In genomic region chr19:16435238-16435911, GRCh38 we compare ENCODE assay signal across 8 cellular contexts. TPM values are rescaled to one million over a fixed set of nuclear protein-coding genes. Genes with fewer than 3 reads are reported as not detected.
A peak's percentile ranks its signal among the peaks of the same experiment; 100 is the strongest.
DNase-seq lines count a peak whose midpoint lies in the region; ATAC-seq, FAIRE-seq and TF ChIP-seq lines count a peak whose summit lies in the region.

No MANE protein-coding gene starts in this region.

- DNase-seq in H4 (ENCODE audit: low spot score) = peak; percentile 76
- peak; percentile 98 for DNase-seq in astrocyte of the cerebellum (ENCODE audit: low read depth)
- no peak for DNase-seq in kidney
- no peak for DNase-seq in smooth muscle cell (lab: John Stamatoyannopoulos, UW; ENCODE audit: unreplicated experiment)
- no peak for DNase-seq in DMS114 treated with DMSO at 0.1 percent for 48 hours (lab: John Stamatoyannopoulos, UW; ENCODE audit: unreplicated experiment)

- H3K27ac ChIP-seq in kidney (ENCODE audit: low read depth in 2 of 2, low read length in 2 of 2) = peak overlapping the region; percentile 11 to 43
- peak overlapping the region; percentile 83 for H3K27ac ChIP-seq in smooth muscle cell (ENCODE audit: low read depth)

- no peaks in the 10 kb centered on the region for H3K9me3 ChIP-seq in kidney (ENCODE audit: control insufficient read depth in 1 of 2, low read length in 2 of 2)
- H3K9me3 ChIP-seq in smooth muscle cell (replicated peaks; ENCODE audit: low read depth) = no peaks in the 10 kb centered on the region

- H3K4me2 ChIP-seq in smooth muscle cell = peak overlapping the region; percentile 57

- peaks cover 19% of the 10 kb centered on the region for H3F3A ChIP-seq in smooth muscle cell (ENCODE audit: low read depth)

- intact Hi-C loops in kidney (cut with DNase I) = no loop called here

- FAIRE-seq in kidney (lab: Jason Lieb, UNC) = no peak

- 38% methylated on average over 11 of the region's 11 CpGs for WGBS in smooth muscle cell (ENCODE audit: low lambda C conversion rate)

- H3K79me2 ChIP-seq in smooth muscle cell (ENCODE audit: low read depth) = no peaks in the 10 kb centered on the region

- H3K4me3 ChIP-seq in astrocyte of the cerebellum (ENCODE audit: low read depth, low read length) (no peak overlapping the region), kidney (ENCODE audit: low read length in 2 of 2) (peak overlapping the region in 1 of 2 donors; percentile 0), smooth muscle cell (no peak overlapping the region)

- in situ Hi-C loops in astrocyte of the cerebellum (cut with HindIII; ENCODE audit: low sequenced_read_pairs) = no loop called here

- H4K20me1 ChIP-seq in smooth muscle cell (ENCODE audit: low read depth) = peaks cover 22% of the 10 kb centered on the region

- H2AFZ ChIP-seq in smooth muscle cell (ENCODE audit: low read depth) = no peak overlapping the region

- H3K4me1 ChIP-seq in kidney (ENCODE audit: control insufficient read depth in 1 of 2, insufficient read depth in 1 of 2, low read depth in 1 of 2, low read length in 2 of 2) (peaks cover 15 to 17% of the 10 kb centered on the region in 2 donors), smooth muscle cell (ENCODE audit: low read depth) (no peaks in the 10 kb centered on the region)

- ATAC-seq in GM18907 (IDR thresholded peaks at IDR 0.05; ENCODE audit: unreplicated experiment) = no peak
- ATAC-seq in GM21529 (IDR thresholded peaks at IDR 0.05; ENCODE audit: unreplicated experiment) = no peak
- no peak for ATAC-seq in HG02884 (IDR thresholded peaks at IDR 0.05; ENCODE audit: unreplicated experiment)

- H3K9ac ChIP-seq in kidney (ENCODE audit: low read length in 2 of 2) = no peak overlapping the region
- H3K9ac ChIP-seq in smooth muscle cell (ENCODE audit: low read depth) = peak overlapping the region; percentile 33

- no peak for TF ChIP-seq CTCF in astrocyte of the cerebellum (IDR thresholded peaks at IDR 0.05; ENCODE audit: low read depth, low read length, missing control alignments)
- TF ChIP-seq CTCF in kidney (IDR thresholded peaks at IDR 0.05; ENCODE audit: borderline replicate concordance, extremely low read depth, insufficient read depth) = no peak
- no peak for TF ChIP-seq CTCF in smooth muscle cell (IDR thresholded peaks at IDR 0.05; ENCODE audit: borderline replicate concordance, insufficient read depth, poor library complexity, severe bottlenecking)

- H3K36me3 ChIP-seq in kidney (ENCODE audit: control insufficient read depth in 1 of 2, insufficient read depth in 2 of 2, low read length in 2 of 2) = peaks cover 17 to 35% of the 10 kb centered on the region in 2 donors
- no peaks in the 10 kb centered on the region for H3K36me3 ChIP-seq in smooth muscle cell (ENCODE audit: low read depth)

- no peaks in the 10 kb centered on the region for H3K27me3 ChIP-seq in smooth muscle cell (ENCODE audit: low read depth)

RNA-seq across cellular contexts. Expression of gene EPS15L1, which starts 36.4 kb away (rescaled TPM):
- total RNA-seq in H4 (2014; rRNA removed; shearing (Covaris generic)) = 6.7 and 8.5 TPM in 2 replicates
- total RNA-seq in kidney (43.3 TPM), smooth muscle cell (12.8 and 16.0 TPM in 2 replicates)
- polyA plus RNA-seq in kidney (ENCODE audit: insufficient read depth, low read depth, low replicate concordance) (34.2 TPM), smooth muscle cell (15.6 and 18.8 TPM in 2 replicates)

Comparison
In these comparisons a context has a peak if more than half of its experiments do, and no peak if none do; other contexts are left out.
1. DNase-seq: peak in H4 (single experiment) and astrocyte of the cerebellum (single experiment); none in kidney (single experiment), smooth muscle cell (single experiment) and DMS114 treated with DMSO at 0.1 percent for 48 hours (single experiment).